In genomic region chr1:178223289-178223688, GRCh38 we compare ENCODE assay signal across 29 cellular contexts.
"Had no signal": no experiment of that assay in that cellular context is flagged by ENCODE, and none has a peak within 500 bp of the region (broad histone marks: within the 10 kb centered on the region; RNA-seq: fewer than 3 reads in every experiment).

No MANE protein-coding gene starts in this region.

- H3K27me3 Mint-ChIP-seq: activated CD4-positive, alpha-beta T cell treated with anti-CD3 and anti-CD28 coated beads, Interleukin-2, amount 10 ng/mL, durations not matched to agents 7 days and 5 days had no signal

- H3K4me1 Mint-ChIP-seq: activated CD4-positive, alpha-beta T cell treated with anti-CD3 and anti-CD28 coated beads for 36 hours; activated CD4-positive, alpha-beta T cell treated with anti-CD3 and anti-CD28 coated beads, Interleukin-2, amount 10 ng/mL, durations not matched to agents 7 days and 5 days had no signal

- DNase-seq: activated CD4-positive, alpha-beta T cell treated with anti-CD3 and anti-CD28 coated beads for 36 hours; activated CD4-positive, alpha-beta T cell treated with anti-CD3 and anti-CD28 coated beads, Interleukin-2, amount 10 ng/mL, durations not matched to agents 7 days and 5 days; activated CD4-positive, alpha-beta T cell treated with anti-CD3 and anti-CD28 coated beads, Interleukin-2, amount 50 U/mL, for 48 hours; activated CD8-positive, alpha-beta memory T cell treated with anti-CD3 and anti-CD28 coated beads, Interleukin-2, amount 50 U/mL, for 4 hours; activated gamma-delta T cell treated with Interleukin-2 at 50 U/mL for 16 hours; activated naive CD4-positive, alpha-beta T cell treated with anti-CD3 and anti-CD28 coated beads for 36 hours; activated T-cell treated with anti-CD3 and anti-CD28 coated beads for 4 hours; activated T-cell treated with anti-CD3 and anti-CD28 coated beads, Interleukin-2, amount 50 U/mL, for 4 hours; adrenal gland; body of pancreas; NCI-H1048; NCI-H1105 treated with DMSO at 0.1 percent for 48 hours; NCI-H1436; NCI-H1694; NCI-H1930; NCI-H2081 treated with DMSO at 0.1 percent for 48 hours; NCI-H226; NCI-H524 treated with DMSO at 0.1 percent for 48 hours; SHP77; SJCRH30 had no signal

- H3K4me3 Mint-ChIP-seq: activated CD4-positive, alpha-beta T cell treated with anti-CD3 and anti-CD28 coated beads for 36 hours; activated CD4-positive, alpha-beta T cell treated with anti-CD3 and anti-CD28 coated beads, Interleukin-2, amount 10 ng/mL, durations not matched to agents 7 days and 5 days; activated naive CD4-positive, alpha-beta T cell treated with anti-CD3 and anti-CD28 coated beads for 36 hours; activated T-cell treated with anti-CD3 and anti-CD28 coated beads, Interleukin-2, amount 50 U/mL, for 4 hours; activated T-helper 1 cell treated with anti-CD3 and anti-CD28 coated beads, Interleukin-12 subunit alpha, Interleukin-12 subunit beta, Interleukin-2, Interleukin-4 antibody, amounts not matched to agents 30 ng/mL and 10 ng/mL and 1 ng/mL, durations not matched to agents 14 hours and 24 hours and 36 hours; T-helper 1 cell treated with Interleukin-12 subunit alpha and Interleukin-12 subunit beta and Interleukin-4 antibody, amounts not matched to agents 30 μg/mL and 1 μg/mL, for 36 hours; T-helper 2 cell treated with Interferon-gamma antibody and Interleukin-4, amounts not matched to agents 5 μg/mL and 100 μg/mL, for 36 hours; WTC11 had no signal

- H3K27ac ChIP-seq: adrenal gland, body of pancreas, breast epithelium, SJCRH30, SK-N-MC had no signal

- H3K27me3 ChIP-seq: adrenal gland, body of pancreas, breast epithelium, SJCRH30 had no signal

- H3K9me3 Mint-ChIP-seq: activated CD4-positive, alpha-beta T cell treated with anti-CD3 and anti-CD28 coated beads, Interleukin-2, amount 10 ng/mL, durations not matched to agents 7 days and 5 days; activated T-helper 1 cell treated with anti-CD3 and anti-CD28 coated beads, Interleukin-12 subunit alpha, Interleukin-12 subunit beta, Interleukin-2, Interleukin-4 antibody, amounts not matched to agents 30 ng/mL and 10 ng/mL and 1 ng/mL, durations not matched to agents 14 hours and 24 hours and 36 hours; T-helper 1 cell treated with Interleukin-12 subunit alpha and Interleukin-12 subunit beta and Interleukin-4 antibody, amounts not matched to agents 30 μg/mL and 1 μg/mL, for 36 hours; T-helper 2 cell treated with Interferon-gamma antibody and Interleukin-4, amounts not matched to agents 5 μg/mL and 100 μg/mL, for 36 hours; WTC11 had no signal

- H3K4me1 ChIP-seq: adrenal gland, breast epithelium, SJCRH30 had no signal

- H3K36me3 Mint-ChIP-seq: activated naive CD4-positive, alpha-beta T cell treated with anti-CD3 and anti-CD28 coated beads, Interleukin-2, amount 50 U/mL, for 72 hours; WTC11 had no signal

- ATAC-seq: activated CD4-positive, alpha-beta T cell treated with anti-CD3 and anti-CD28 coated beads for 36 hours; activated CD4-positive, CD25-positive, alpha-beta regulatory T cell treated with anti-CD3 and anti-CD28 coated beads, Interleukin-2, amount 50 U/mL, for 24 hours; activated naive CD4-positive, alpha-beta T cell treated with anti-CD3 and anti-CD28 coated beads, Interleukin-2, amount 50 U/mL, for 72 hours; activated T-cell treated with anti-CD3 and anti-CD28 coated beads, Interleukin-2, amount 50 U/mL, for 4 hours; body of pancreas; WTC11 had no signal

- H3K36me3 ChIP-seq: adrenal gland, breast epithelium, SJCRH30 had no signal

- H3K4me3 ChIP-seq: adrenal gland, body of pancreas, breast epithelium, SJCRH30, SK-N-MC had no signal

- H3K27ac Mint-ChIP-seq: activated CD4-positive, alpha-beta T cell treated with anti-CD3 and anti-CD28 coated beads for 36 hours; activated CD4-positive, alpha-beta T cell treated with anti-CD3 and anti-CD28 coated beads, Interleukin-2, amount 10 ng/mL, durations not matched to agents 7 days and 5 days; activated naive CD4-positive, alpha-beta T cell treated with anti-CD3 and anti-CD28 coated beads for 36 hours; activated T-helper 1 cell treated with anti-CD3 and anti-CD28 coated beads, Interleukin-12 subunit alpha, Interleukin-12 subunit beta, Interleukin-2, Interleukin-4 antibody, amounts not matched to agents 30 ng/mL and 10 ng/mL and 1 ng/mL, durations not matched to agents 14 hours and 24 hours and 36 hours; T-helper 1 cell treated with Interleukin-12 subunit alpha and Interleukin-12 subunit beta and Interleukin-4 antibody, amounts not matched to agents 30 μg/mL and 1 μg/mL, for 36 hours; T-helper 2 cell treated with Interferon-gamma antibody and Interleukin-4, amounts not matched to agents 5 μg/mL and 100 μg/mL, for 36 hours; WTC11 had no signal

- FAIRE-seq: astrocyte had no signal

- H3K9me3 ChIP-seq: adrenal gland, body of pancreas, breast epithelium, SJCRH30 had no signal
